Comparison of ENCODE assay signal across 1 cellular context in genomic region chr5:39091940-39092580, GRCh38.
TF ChIP-seq lines count a peak whose summit lies in the region.

No MANE protein-coding gene starts in this region.

TF ChIP-seq in SK-N-SH, 30 proteins besides CTCF, POLR2A, EP300 and RAD21:
- TF ChIP-seq TEAD4 (IDR thresholded peaks at IDR 0.05; ENCODE audit: borderline replicate concordance, insufficient read depth) (no peak), MAX (IDR thresholded peaks at IDR 0.05; ENCODE audit: low read depth) (no peak), TCF12 (IDR thresholded peaks at IDR 0.05) (no peak), NFIC (IDR thresholded peaks at IDR 0.05; ENCODE audit: borderline replicate concordance) (no peak), MXI1 (IDR thresholded peaks at IDR 0.05; ENCODE audit: low read depth, low read length) (no peak), RXRA (IDR thresholded peaks at IDR 0.05; ENCODE audit: borderline replicate concordance, low read depth) (no peak), FOXJ3 (CRISPR knock-in tag; IDR thresholded peaks at IDR 0.05) (no peak), ELF1 (IDR thresholded peaks at IDR 0.05) (no peak), USF2 (IDR thresholded peaks at IDR 0.05; ENCODE audit: borderline replicate concordance, low read depth, low read length) (no peak), RCOR1 (IDR thresholded peaks at IDR 0.05; ENCODE audit: low read length) (no peak), POLR2AphosphoS5 (IDR thresholded peaks at IDR 0.05; ENCODE audit: low read depth, low read length) (no peak), USF1 (IDR thresholded peaks at IDR 0.05; ENCODE audit: borderline replicate concordance, low read depth) (no peak), GABPA (IDR thresholded peaks at IDR 0.05; ENCODE audit: low read depth) (no peak), RFX5 (IDR thresholded peaks at IDR 0.05; ENCODE audit: low read length) (no peak), FOSL2 (IDR thresholded peaks at IDR 0.05; ENCODE audit: borderline replicate concordance, low read depth) (no peak), SIN3A (IDR thresholded peaks at IDR 0.05; ENCODE audit: borderline replicate concordance, low read depth, low read length) (no peak), EZH2phosphoT487 (IDR thresholded peaks at IDR 0.05; ENCODE audit: borderline replicate concordance, low read depth) (no peak)
